In genomic region chr10:102767428-102768160, GRCh38 we compare ENCODE assay signal across 25 cellular contexts. TPM values are rescaled to one million over a fixed set of nuclear protein-coding genes. Genes with fewer than 3 reads are reported as not detected.
DNase-seq lines count a peak whose midpoint lies in the region; ATAC-seq and TF ChIP-seq lines count a peak whose summit lies in the region.
"Had no signal": no experiment of that assay in that cellular context is flagged by ENCODE, and none has a peak within 500 bp of the region (broad histone marks: within the 10 kb centered on the region; RNA-seq: fewer than 3 reads in every experiment).

No MANE protein-coding gene starts in this region.

- H3K36me3 Mint-ChIP-seq in activated T-helper 2 cell treated with anti-CD3 and anti-CD28 coated beads, Interferon-gamma antibody, Interleukin-2, Interleukin-4, amounts not matched to agents 10 μg/mL and 5 μg/mL and 100 μg/mL, durations not matched to agents 14 hours and 24 hours and 36 hours (ENCODE audit: low read depth) = peaks cover 31% of the 10 kb centered on the region
- peaks cover 19% of the 10 kb centered on the region for H3K36me3 Mint-ChIP-seq in nephron progenitor cell (ENCODE audit: low read depth)

- no peak overlapping the region for H3K4me3 Mint-ChIP-seq in activated T-helper 2 cell treated with anti-CD3 and anti-CD28 coated beads, Interferon-gamma antibody, Interleukin-2, Interleukin-4, amounts not matched to agents 10 μg/mL and 5 μg/mL and 100 μg/mL, durations not matched to agents 14 hours and 24 hours and 36 hours (ENCODE audit: low read depth)
- H3K4me3 Mint-ChIP-seq in nephron progenitor cell = no peak overlapping the region
- H3K4me3 Mint-ChIP-seq: activated CD4-positive, alpha-beta memory T cell treated with anti-CD3 and anti-CD28 coated beads, Interleukin-2, amount 10 ng/mL, durations not matched to agents 7 days and 5 days; activated naive CD4-positive, alpha-beta T cell treated with anti-CD3 and anti-CD28 coated beads, Interleukin-2, amount 10 ng/mL, durations not matched to agents 7 days and 5 days; dendritic cell treated with granulocyte-macrophage colony-stimulating factor and Interleukin-4, amounts not matched to agents 40 ng/mL and 50 ng/mL, for 4 days had no signal

- no peak overlapping the region for H3K4me3 ChIP-seq in GM12865 (ENCODE audit: low read depth, low read length)
- no peak overlapping the region for H3K4me3 ChIP-seq in psoas muscle
- H3K4me3 ChIP-seq: BLaER1 treated with 17β-estradiol and CSF1 and Interleukin-3, amounts not matched to agents 10 nM and 100 nM; cardiac muscle cell; mucosa of descending colon; testis had no signal

- peak overlapping the region; percentile 90 for H3K27ac ChIP-seq in 22Rv1
- H3K27ac ChIP-seq in psoas muscle = no peak overlapping the region
- H3K27ac ChIP-seq: BLaER1 treated with 17β-estradiol and CSF1 and Interleukin-3, amounts not matched to agents 10 nM and 100 nM; cardiac muscle cell had no signal

- H3K27me3 ChIP-seq in psoas muscle (ENCODE audit: insufficient read depth in 3 of 3, low read length in 2 of 3) = no peaks in the 10 kb centered on the region
- H3K27me3 ChIP-seq: BLaER1 treated with 17β-estradiol and CSF1 and Interleukin-3, amounts not matched to agents 10 nM and 100 nM; cardiac muscle cell; testis had no signal

- DNase-seq in GM12865 (ENCODE audit: low read depth) (peak; percentile 28), nephron progenitor cell (no peak), NAMALWA (ENCODE audit: low spot score) (no peak), CD1c-positive myeloid dendritic cell (ENCODE audit: extremely low spot score) (no peak), ACHN (no peak), psoas muscle (no peak)
- no peak for DNase-seq in activated T-helper 2 cell treated with anti-CD3 and anti-CD28 coated beads, Interferon-gamma antibody, Interleukin-2, Interleukin-4, amounts not matched to agents 10 μg/mL and 5 μg/mL and 100 μg/mL, durations not matched to agents 14 hours and 24 hours and 36 hours (ENCODE audit: low spot score)
- DNase-seq: activated CD4-positive, alpha-beta memory T cell treated with anti-CD3 and anti-CD28 coated beads, Interleukin-2, amount 10 ng/mL, durations not matched to agents 7 days and 5 days; activated CD4-positive, CD25-positive, alpha-beta regulatory T cell treated with anti-CD3 and anti-CD28 coated beads, Interleukin-2, amount 50 U/mL, for 72 hours; activated naive CD4-positive, alpha-beta T cell treated with anti-CD3 and anti-CD28 coated beads, Interleukin-2, amount 10 ng/mL, durations not matched to agents 7 days and 5 days; anterior cingulate cortex; EL; islet precursor cell; mucosa of descending colon; NCI-H1417 treated with DMSO at 0.1 percent for 48 hours; NCI-H2081 treated with DMSO at 0.1 percent for 48 hours; NCI-H446; SHP77 treated with DMSO at 0.1 percent for 48 hours; small intestine; stimulated activated CD4-positive, alpha-beta T cell treated with anti-CD3 and anti-CD28 coated beads, Interleukin-2, amount 100 ng/mL, for 24 hours; testis had no signal

- intact Hi-C loops in activated T-helper 2 cell treated with anti-CD3 and anti-CD28 coated beads, Interferon-gamma antibody, Interleukin-2, Interleukin-4, amounts not matched to agents 10 μg/mL and 5 μg/mL and 100 μg/mL, durations not matched to agents 14 hours and 24 hours and 36 hours (cut with micrococcal nuclease) = no loop called here
- intact Hi-C loops in psoas muscle (cut with DNase I) = loop anchor here in 1 of 2 donors (5.0 kb wide), 1 partner anchor 45 kb away; no protein-coding TSS in a partner anchor

- H3K9me3 ChIP-seq in psoas muscle = no peaks in the 10 kb centered on the region
- H3K9me3 ChIP-seq: BLaER1 treated with 17β-estradiol and CSF1 and Interleukin-3, amounts not matched to agents 10 nM and 100 nM; mucosa of descending colon; testis had no signal

- H3K27ac Mint-ChIP-seq in activated T-helper 2 cell treated with anti-CD3 and anti-CD28 coated beads, Interferon-gamma antibody, Interleukin-2, Interleukin-4, amounts not matched to agents 10 μg/mL and 5 μg/mL and 100 μg/mL, durations not matched to agents 14 hours and 24 hours and 36 hours = peak overlapping the region; percentile 28
- peak overlapping the region; percentile 72 for H3K27ac Mint-ChIP-seq in nephron progenitor cell
- H3K27ac Mint-ChIP-seq: activated CD4-positive, alpha-beta memory T cell treated with anti-CD3 and anti-CD28 coated beads, Interleukin-2, amount 10 ng/mL, durations not matched to agents 7 days and 5 days; activated naive CD4-positive, alpha-beta T cell treated with anti-CD3 and anti-CD28 coated beads, Interleukin-2, amount 10 ng/mL, durations not matched to agents 7 days and 5 days; dendritic cell treated with granulocyte-macrophage colony-stimulating factor and Interleukin-4, amounts not matched to agents 40 ng/mL and 50 ng/mL, for 4 days had no signal

- H3K4me1 Mint-ChIP-seq in activated T-helper 2 cell treated with anti-CD3 and anti-CD28 coated beads, Interferon-gamma antibody, Interleukin-2, Interleukin-4, amounts not matched to agents 10 μg/mL and 5 μg/mL and 100 μg/mL, durations not matched to agents 14 hours and 24 hours and 36 hours (ENCODE audit: low read depth) = peaks cover 54% of the 10 kb centered on the region
- H3K4me1 Mint-ChIP-seq in nephron progenitor cell = peaks cover 73% of the 10 kb centered on the region

- no peaks in the 10 kb centered on the region for H3K27me3 Mint-ChIP-seq in activated T-helper 2 cell treated with anti-CD3 and anti-CD28 coated beads, Interferon-gamma antibody, Interleukin-2, Interleukin-4, amounts not matched to agents 10 μg/mL and 5 μg/mL and 100 μg/mL, durations not matched to agents 14 hours and 24 hours and 36 hours (ENCODE audit: low read depth)
- H3K27me3 Mint-ChIP-seq in nephron progenitor cell (ENCODE audit: low read depth, poor library complexity) = peaks cover 5% of the 10 kb centered on the region
- H3K27me3 Mint-ChIP-seq: activated CD4-positive, alpha-beta memory T cell treated with anti-CD3 and anti-CD28 coated beads, Interleukin-2, amount 10 ng/mL, durations not matched to agents 7 days and 5 days; activated naive CD4-positive, alpha-beta T cell treated with anti-CD3 and anti-CD28 coated beads, Interleukin-2, amount 10 ng/mL, durations not matched to agents 7 days and 5 days; dendritic cell treated with granulocyte-macrophage colony-stimulating factor and Interleukin-4, amounts not matched to agents 40 ng/mL and 50 ng/mL, for 4 days had no signal

- TF ChIP-seq CTCF in 22Rv1 (IDR thresholded peaks at IDR 0.05) = no peak
- no peak for TF ChIP-seq CTCF in GM12865 (IDR thresholded peaks at IDR 0.05; ENCODE audit: insufficient read depth, low read depth, low read length, missing control alignments)
- TF ChIP-seq CTCF in nephron progenitor cell (IDR thresholded peaks at IDR 0.05) = no peak
- TF ChIP-seq CTCF in psoas muscle (IDR thresholded peaks at IDR 0.05) = no peak

- no peaks in the 10 kb centered on the region for H3K9me3 Mint-ChIP-seq in activated T-helper 2 cell treated with anti-CD3 and anti-CD28 coated beads, Interferon-gamma antibody, Interleukin-2, Interleukin-4, amounts not matched to agents 10 μg/mL and 5 μg/mL and 100 μg/mL, durations not matched to agents 14 hours and 24 hours and 36 hours
- H3K9me3 Mint-ChIP-seq in nephron progenitor cell = no peaks in the 10 kb centered on the region
- H3K9me3 Mint-ChIP-seq: activated CD4-positive, alpha-beta memory T cell treated with anti-CD3 and anti-CD28 coated beads, Interleukin-2, amount 10 ng/mL, durations not matched to agents 7 days and 5 days; activated naive CD4-positive, alpha-beta T cell treated with anti-CD3 and anti-CD28 coated beads, Interleukin-2, amount 10 ng/mL, durations not matched to agents 7 days and 5 days; dendritic cell treated with granulocyte-macrophage colony-stimulating factor and Interleukin-4, amounts not matched to agents 40 ng/mL and 50 ng/mL, for 4 days had no signal

- ATAC-seq in psoas muscle = no peak
- ATAC-seq: mucosa of descending colon had no signal

- peaks cover 0 to 12% of the 10 kb centered on the region in 2 donors for H3K36me3 ChIP-seq in psoas muscle (ENCODE audit: insufficient read depth in 1 of 2, low read depth in 1 of 2)
- H3K36me3 ChIP-seq: cardiac muscle cell had no signal

- in situ Hi-C loops in ACHN (cut with HindIII; ENCODE audit: low pct_ligation_motif_present, low pct_unique_long_range_greater_than_20kb, low sequenced_read_pairs) = no loop called here

- H3K4me1 ChIP-seq in psoas muscle = peaks cover 40% of the 10 kb centered on the region

- WGBS in psoas muscle, 3 donors = 90 to 95% (median 92%) methylated on average over 9 of the region's 9 CpGs

RNA-seq across cellular contexts. Expression of gene WBP1L, which starts 23.8 kb away (rescaled TPM):
- total RNA-seq in activated T-helper 2 cell treated with anti-CD3 and anti-CD28 coated beads, Interferon-gamma antibody, Interleukin-2, Interleukin-4, amounts not matched to agents 10 μg/mL and 5 μg/mL and 100 μg/mL, durations not matched to agents 14 hours and 24 hours and 36 hours = 18.0 and 19.9 TPM in 2 replicates
- 10 to 100 TPM; 47.2 to 77.2 (median 54.5) TPM for total RNA-seq in psoas muscle
- 10 to 100 TPM; 26.4 to 56.4 (median 54.1) TPM for polyA plus RNA-seq in psoas muscle

RNA-seq across cellular contexts. Expression of gene SFXN2, which starts 53.2 kb away (rescaled TPM):
- 52.2 and 54.0 TPM in 2 replicates for total RNA-seq in activated T-helper 2 cell treated with anti-CD3 and anti-CD28 coated beads, Interferon-gamma antibody, Interleukin-2, Interleukin-4, amounts not matched to agents 10 μg/mL and 5 μg/mL and 100 μg/mL, durations not matched to agents 14 hours and 24 hours and 36 hours
- 1 to 10 TPM; 1.2 to 3.2 (median 2.0) TPM for total RNA-seq in psoas muscle
- polyA plus RNA-seq in psoas muscle = 1 to 10 TPM in 2 of 3 donors, under 1 TPM in 1; 0.45 to 1.7 (median 1.5) TPM

RNA-seq across cellular contexts. Expression of gene ARL3, which starts 53.4 kb away (rescaled TPM):
- 11.1 and 12.2 TPM in 2 replicates for total RNA-seq in activated T-helper 2 cell treated with anti-CD3 and anti-CD28 coated beads, Interferon-gamma antibody, Interleukin-2, Interleukin-4, amounts not matched to agents 10 μg/mL and 5 μg/mL and 100 μg/mL, durations not matched to agents 14 hours and 24 hours and 36 hours
- total RNA-seq in psoas muscle = 1 to 10 TPM; 2.8 to 5.3 (median 3.3) TPM
- polyA plus RNA-seq in psoas muscle = 1 to 10 TPM; 3.4 to 6.5 (median 4.9) TPM

Comparison
In these comparisons a context has a peak if more than half of its experiments do, and no peak if none do; other contexts are left out.
1. RNA of gene SFXN2, which starts 53.2 kb away (total RNA-seq): 52.2 to 54.0 TPM in activated T-helper 2 cell treated with anti-CD3 and anti-CD28 coated beads, Interferon-gamma antibody, Interleukin-2, Interleukin-4, amounts not matched to agents 10 μg/mL and 5 μg/mL and 100 μg/mL, durations not matched to agents 14 hours and 24 hours and 36 hours; 1.2 to 3.2 TPM in psoas muscle; every median in the first group is over 10 times any median in the second.